In the genomic region with DNA sequence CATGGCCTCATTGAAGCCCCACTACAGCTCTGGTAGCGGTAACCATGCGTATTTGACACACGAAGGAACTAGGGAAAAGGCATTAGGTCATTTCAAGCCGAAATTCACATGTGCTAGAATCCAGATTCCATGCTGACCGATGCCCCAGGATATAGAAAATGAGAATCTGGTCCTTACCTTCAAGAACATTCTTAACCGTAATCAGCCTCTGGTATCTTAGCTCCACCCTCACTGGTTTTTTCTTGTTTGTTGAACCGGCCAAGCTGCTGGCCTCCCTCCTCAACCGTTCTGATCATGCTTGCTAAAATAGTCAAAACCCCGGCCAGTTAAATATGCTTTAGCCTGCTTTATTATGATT, we compare ENCODE assay signal across 8 cellular contexts. TPM values are rescaled to one million over a fixed set of nuclear protein-coding genes. Genes with fewer than 3 reads are reported as not detected.
A peak's percentile ranks its signal among the peaks of the same experiment; 100 is the strongest.
DNase-seq lines count a peak whose midpoint lies in the region; ATAC-seq lines count a peak whose summit lies in the region.

No MANE protein-coding gene starts in this region.

- H3K27ac Mint-ChIP-seq in activated CD4-positive, alpha-beta memory T cell treated with anti-CD3 and anti-CD28 coated beads, Interleukin-2, amount 10 ng/mL, durations not matched to agents 7 days and 5 days = peak overlapping the region; percentile 80
- H3K27ac Mint-ChIP-seq in stimulated activated naive CD8-positive, alpha-beta T cell treated with anti-CD3 and anti-CD28 coated beads, Interleukin-15, amount 100 ng/mL, for 72 hours = peak overlapping the region; percentile 27 to 90

- H3K9me3 Mint-ChIP-seq in activated CD4-positive, alpha-beta memory T cell treated with anti-CD3 and anti-CD28 coated beads, Interleukin-2, amount 10 ng/mL, durations not matched to agents 7 days and 5 days = no peaks in the 10 kb centered on the region
- H3K9me3 Mint-ChIP-seq in stimulated activated naive CD8-positive, alpha-beta T cell treated with anti-CD3 and anti-CD28 coated beads, Interleukin-15, amount 100 ng/mL, for 72 hours = no peaks in the 10 kb centered on the region

- ATAC-seq in HG02943 (IDR thresholded peaks at IDR 0.05; ENCODE audit: low read depth, unreplicated experiment) = peak; percentile 10
- ATAC-seq in stimulated activated naive CD8-positive, alpha-beta T cell treated with anti-CD3 and anti-CD28 coated beads, Interleukin-15, amount 100 ng/mL, for 72 hours = no peak

- H3K4me3 Mint-ChIP-seq in activated CD4-positive, alpha-beta memory T cell treated with anti-CD3 and anti-CD28 coated beads, Interleukin-2, amount 10 ng/mL, durations not matched to agents 7 days and 5 days = peak overlapping the region; percentile 87
- H3K4me3 Mint-ChIP-seq in stimulated activated naive CD8-positive, alpha-beta T cell treated with anti-CD3 and anti-CD28 coated beads, Interleukin-15, amount 100 ng/mL, for 72 hours = peak overlapping the region; percentile 85 to 87

- no peaks in the 10 kb centered on the region for H3K27me3 Mint-ChIP-seq in activated CD4-positive, alpha-beta memory T cell treated with anti-CD3 and anti-CD28 coated beads, Interleukin-2, amount 10 ng/mL, durations not matched to agents 7 days and 5 days
- H3K27me3 Mint-ChIP-seq in stimulated activated naive CD8-positive, alpha-beta T cell treated with anti-CD3 and anti-CD28 coated beads, Interleukin-15, amount 100 ng/mL, for 72 hours = no peaks in the 10 kb centered on the region

- CTCF ChIA-PET in activated CD4-positive, alpha-beta memory T cell treated with anti-CD3 and anti-CD28 coated beads, Interleukin-2, amount 10 ng/mL, durations not matched to agents 7 days and 5 days (lab: Charles Lee) = interaction anchor here (1.0 kb wide), 1 partner anchor 346 kb away, joined by 3 read pairs; a partner anchor contains a TSS

- POLR2A ChIA-PET in activated CD4-positive, alpha-beta memory T cell treated with anti-CD3 and anti-CD28 coated beads, Interleukin-2, amount 10 ng/mL, durations not matched to agents 7 days and 5 days (lab: Charles Lee) = interaction anchor here (1.0 to 1.3 kb wide), 3 partner anchors 12 to 23 kb away, joined by 3 to 4 read pairs (median 3); no protein-coding TSS in a partner anchor

- peaks cover 30% of the 10 kb centered on the region for H3K4me1 Mint-ChIP-seq in activated CD4-positive, alpha-beta memory T cell treated with anti-CD3 and anti-CD28 coated beads, Interleukin-2, amount 10 ng/mL, durations not matched to agents 7 days and 5 days
- H3K4me1 Mint-ChIP-seq in stimulated activated naive CD8-positive, alpha-beta T cell treated with anti-CD3 and anti-CD28 coated beads, Interleukin-15, amount 100 ng/mL, for 72 hours = peaks cover 10% of the 10 kb centered on the region

- no peaks in the 10 kb centered on the region for H3K36me3 Mint-ChIP-seq in activated CD4-positive, alpha-beta memory T cell treated with anti-CD3 and anti-CD28 coated beads, Interleukin-2, amount 10 ng/mL, durations not matched to agents 7 days and 5 days (ENCODE audit: low read depth)

- H3K4me3 ChIP-seq in iPS-11a (ENCODE audit: low read depth, low read length) = peak overlapping the region; percentile 39

- DNase-seq in GM03348 (ENCODE audit: low spot score) = peak; percentile 5
- DNase-seq in activated CD4-positive, alpha-beta memory T cell treated with anti-CD3 and anti-CD28 coated beads, Interleukin-2, amount 10 ng/mL, durations not matched to agents 7 days and 5 days = no peak
- DNase-seq in stimulated activated naive CD8-positive, alpha-beta T cell treated with anti-CD3 and anti-CD28 coated beads, Interleukin-15, amount 100 ng/mL, for 72 hours = no peak
- DNase-seq in effector CD8-positive, alpha-beta T cell (lab: John Stamatoyannopoulos, UW) = no peak
- DNase-seq in SKM-1 treated with dmso at 0.1 percent for 144 hours (lab: John Stamatoyannopoulos, UW; ENCODE audit: unreplicated experiment) = no peak
- no peak for DNase-seq in SHP77 treated with DMSO at 0.1 percent for 48 hours (lab: John Stamatoyannopoulos, UW)

RNA-seq across cellular contexts. Expression of a gene that starts 0.9 kb away (rescaled TPM):
- 10 to 100 TPM; 78.8 to 83.8 TPM for total RNA-seq in activated CD4-positive, alpha-beta memory T cell treated with anti-CD3 and anti-CD28 coated beads, Interleukin-2, amount 10 ng/mL, durations not matched to agents 7 days and 5 days
